In genomic region chr3:27960133-27960532, GRCh38 we compare ENCODE assay signal across 19 cellular contexts.
A peak's percentile ranks its signal among the peaks of the same experiment; 100 is the strongest.
DNase-seq lines count a peak whose midpoint lies in the region; ATAC-seq, FAIRE-seq and TF ChIP-seq lines count a peak whose summit lies in the region.
"Had no signal": no experiment of that assay in that cellular context is flagged by ENCODE, and none has a peak within 500 bp of the region (broad histone marks: within the 10 kb centered on the region; RNA-seq: fewer than 3 reads in every experiment).

No MANE protein-coding gene starts in this region.

- TF ChIP-seq CTCF in foreskin keratinocyte (conservative IDR thresholded peaks at IDR 0.05) (no peak), mesothelial cell of epicardium (IDR thresholded peaks at IDR 0.05; ENCODE audit: unreplicated experiment) (no peak), glutamatergic neuron (IDR thresholded peaks at IDR 0.05; ENCODE audit: partially characterized antibody, unreplicated experiment) (no peak)

- DNase-seq in AG08395 (ENCODE audit: low spot score) (peak; percentile 67), GM12892 (ENCODE audit: insufficient read length) (no peak), SK-MEL-5 (ENCODE audit: low read depth, low spot score) (peak; percentile 4), foreskin keratinocyte (peak; percentile 50 to 73), mesothelial cell of epicardium (ENCODE audit: low spot score in 2 of 2, unreplicated experiment in 2 of 2) (no peak), glutamatergic neuron (no peak), D341Med (ENCODE audit: low spot score) (no peak)
- DNase-seq: body of pancreas; CD4-positive, CD25-positive, alpha-beta regulatory T cell; effector memory CD4-positive, alpha-beta T cell; mesendoderm; NCI-H1417 treated with DMSO at 0.1 percent for 48 hours; NCI-H524 treated with DMSO at 0.1 percent for 48 hours; pancreas; SHP77; stimulated activated CD4-positive, alpha-beta T cell treated with anti-CD3 and anti-CD28 coated beads, Interleukin-2, amount 100 ng/mL, for 24 hours had no signal

- H3K9me3 Mint-ChIP-seq in mesothelial cell of epicardium (peaks cover 13% of the 10 kb centered on the region), glutamatergic neuron (ENCODE audit: unreplicated experiment) (no peaks in the 10 kb centered on the region)

- H3K36me3 Mint-ChIP-seq in mesothelial cell of epicardium (no peaks in the 10 kb centered on the region), glutamatergic neuron (ENCODE audit: unreplicated experiment) (no peaks in the 10 kb centered on the region)
- H3K36me3 Mint-ChIP-seq: CD4-positive, CD25-positive, alpha-beta regulatory T cell; stimulated activated memory B cell treated with anti-CD40 and anti-IgM and Interleukin-4, amounts not matched to agents 10 μg/mL and 1 μg/mL and 100 μg/mL, for 72 hours had no signal

- H3K4me1 Mint-ChIP-seq in mesothelial cell of epicardium (no peaks in the 10 kb centered on the region), glutamatergic neuron (ENCODE audit: low read depth, unreplicated experiment) (no peaks in the 10 kb centered on the region)
- H3K4me1 Mint-ChIP-seq: stimulated activated memory B cell treated with anti-CD40 and anti-IgM and Interleukin-4, amounts not matched to agents 10 μg/mL and 1 μg/mL and 100 μg/mL, for 72 hours had no signal

- no peak overlapping the region for H3K4me3 Mint-ChIP-seq in mesothelial cell of epicardium
- H3K4me3 Mint-ChIP-seq in glutamatergic neuron (ENCODE audit: unreplicated experiment): no peak overlapping the region
- H3K4me3 Mint-ChIP-seq: CD4-positive, CD25-positive, alpha-beta regulatory T cell; stimulated activated memory B cell treated with anti-CD40 and anti-IgM and Interleukin-4, amounts not matched to agents 10 μg/mL and 1 μg/mL and 100 μg/mL, for 72 hours had no signal

- peaks cover 13% of the 10 kb centered on the region for H3K27me3 ChIP-seq in foreskin keratinocyte
- H3K27me3 ChIP-seq: body of pancreas, pancreas had no signal

- in situ Hi-C loops in SK-MEL-5 (cut with HindIII; ENCODE audit: low pct_unique_long_range_greater_than_20kb, low sequenced_read_pairs): no loop called here

- peak; percentile 17 for FAIRE-seq in GM12892 (lab: Jason Lieb, UNC)
- FAIRE-seq: pancreas, TTC549 had no signal

- no peak overlapping the region for H3K27ac ChIP-seq in foreskin keratinocyte
- H3K27ac ChIP-seq: body of pancreas, pancreas had no signal

- TF ChIP-seq POLR2A in GM12892 (IDR thresholded peaks at IDR 0.05; ENCODE audit: low read depth, low read length): no peak

- H3K27ac Mint-ChIP-seq in mesothelial cell of epicardium (no peak overlapping the region), glutamatergic neuron (ENCODE audit: unreplicated experiment) (no peak overlapping the region)
- H3K27ac Mint-ChIP-seq: CD4-positive, CD25-positive, alpha-beta regulatory T cell; stimulated activated memory B cell treated with anti-CD40 and anti-IgM and Interleukin-4, amounts not matched to agents 10 μg/mL and 1 μg/mL and 100 μg/mL, for 72 hours had no signal

- ATAC-seq in foreskin keratinocyte (peak; percentile 98), GM21423 (IDR thresholded peaks at IDR 0.05; ENCODE audit: unreplicated experiment) (no peak)
- ATAC-seq: body of pancreas; pancreas; stimulated activated memory B cell treated with anti-CD40 and anti-IgM and Interleukin-4, amounts not matched to agents 10 μg/mL and 1 μg/mL and 100 μg/mL, for 72 hours had no signal

- H3K4me1 ChIP-seq in foreskin keratinocyte: peaks cover 7% of the 10 kb centered on the region
- H3K4me1 ChIP-seq: body of pancreas, pancreas had no signal

- no peaks in the 10 kb centered on the region for H3K27me3 Mint-ChIP-seq in mesothelial cell of epicardium (ENCODE audit: low read depth)
- no peaks in the 10 kb centered on the region for H3K27me3 Mint-ChIP-seq in glutamatergic neuron (ENCODE audit: unreplicated experiment)
- H3K27me3 Mint-ChIP-seq: stimulated activated memory B cell treated with anti-CD40 and anti-IgM and Interleukin-4, amounts not matched to agents 10 μg/mL and 1 μg/mL and 100 μg/mL, for 72 hours had no signal

Comparison
In these comparisons a context has a peak if more than half of its experiments do, and no peak if none do; other contexts are left out.
1. DNase-seq: peak in AG08395 (single experiment), SK-MEL-5 (single experiment) and foreskin keratinocyte (2 of 2); none in GM12892 (single experiment), mesothelial cell of epicardium (0 of 2), glutamatergic neuron (single experiment) and D341Med (single experiment).